In genomic region chr3:165196577-165197561, GRCh38 we compare ENCODE assay signal across 8 cellular contexts. TPM values are rescaled to one million over a fixed set of nuclear protein-coding genes. Genes with fewer than 3 reads are reported as not detected.
DNase-seq lines count a peak whose midpoint lies in the region; ATAC-seq, FAIRE-seq and TF ChIP-seq lines count a peak whose summit lies in the region.
"Had no signal": no experiment of that assay in that cellular context is flagged by ENCODE, and none has a peak within 500 bp of the region (broad histone marks: within the 10 kb centered on the region; RNA-seq: fewer than 3 reads in every experiment).

No MANE protein-coding gene starts in this region.

- TF ChIP-seq CTCF in left ventricle myocardium inferior (IDR thresholded peaks at IDR 0.05; ENCODE audit: borderline replicate concordance) (no peak), D721Med (IDR thresholded peaks at IDR 0.05; ENCODE audit: insufficient read depth, missing control alignments) (no peak)

- peak overlapping the region; percentile 59 for H3K9ac ChIP-seq in SK-N-MC (ENCODE audit: insufficient read length)
- H3K9ac ChIP-seq: KMS-11 had no signal

- DNase-seq in HEK293T (ENCODE audit: extremely low spot score) (peak; percentile 18), SK-N-MC (ENCODE audit: low read depth, low spot score) (no peak), left ventricle myocardium inferior (no peak), sciatic nerve (ENCODE audit: low spot score) (no peak), erythroblast (lab: John Stamatoyannopoulos, UW) (no peak), D721Med (ENCODE audit: insufficient read length, low spot score) (no peak)

- FAIRE-seq in D721Med (lab: Jason Lieb, UNC): no peak

- H3K36me3 ChIP-seq in SK-N-MC (ENCODE audit: insufficient read depth, low read length) (no peaks in the 10 kb centered on the region), left ventricle myocardium inferior (no peaks in the 10 kb centered on the region)

- no peak overlapping the region for H3K27ac ChIP-seq in SK-N-MC
- H3K27ac ChIP-seq in left ventricle myocardium inferior (replicated peaks): no peak overlapping the region
- H3K27ac ChIP-seq: KMS-11 had no signal

- H3K4me3 ChIP-seq in SK-N-MC: peak overlapping the region; percentile 85
- H3K4me3 ChIP-seq in left ventricle myocardium inferior: peak overlapping the region; percentile 64

- TF ChIP-seq POLR2A in erythroblast (IDR thresholded peaks at IDR 0.05; ENCODE audit: low read length): no peak

- CTCF ChIA-PET in HEK293T (lab: Yijun Ruan, JAX): no interaction called here

- ATAC-seq in sciatic nerve: peak; percentile 33
- ATAC-seq in GM18870 (IDR thresholded peaks at IDR 0.05; ENCODE audit: unreplicated experiment): no peak

- peaks cover 40% of the 10 kb centered on the region for H3K4me1 ChIP-seq in left ventricle myocardium inferior

- H3K9me3 ChIP-seq in SK-N-MC (ENCODE audit: low read depth, low read length) (no peaks in the 10 kb centered on the region), left ventricle myocardium inferior (replicated peaks) (no peaks in the 10 kb centered on the region)

- H3K27me3 ChIP-seq in left ventricle myocardium inferior (ENCODE audit: low read depth): peaks cover 99% of the 10 kb centered on the region

- POLR2A ChIA-PET in HEK293T (lab: Yijun Ruan, JAX): no interaction called here

- intact Hi-C loops in left ventricle myocardium inferior (cut with micrococcal nuclease): no loop called here
- intact Hi-C loops in sciatic nerve (cut with DNase I): no loop called here

TF ChIP-seq in HEK293T, 16 proteins besides CTCF, POLR2A, EP300 and RAD21:
- TF ChIP-seq ZNF384 (IDR thresholded peaks at IDR 0.05): no peak
- TF ChIP-seq PKNOX1 (IDR thresholded peaks at IDR 0.05): no peak
- no peak for TF ChIP-seq FOXK2 (IDR thresholded peaks at IDR 0.05)
- no peak for TF ChIP-seq BHLHE40 (IDR thresholded peaks at IDR 0.05; ENCODE audit: borderline replicate concordance)
- no peak for TF ChIP-seq HDGF (IDR thresholded peaks at IDR 0.05; ENCODE audit: borderline replicate concordance)
- no peak for TF ChIP-seq SUZ12 (IDR thresholded peaks at IDR 0.05)
- no peak for TF ChIP-seq NFRKB (IDR thresholded peaks at IDR 0.05)
- no peak for TF ChIP-seq FOXM1 (IDR thresholded peaks at IDR 0.05; ENCODE audit: borderline replicate concordance)
- no peak for TF ChIP-seq L3MBTL2 (conservative IDR thresholded peaks at IDR 0.05)
- TF ChIP-seq SP1 (IDR thresholded peaks at IDR 0.05): no peak
- TF ChIP-seq FOXA1 (IDR thresholded peaks at IDR 0.05): no peak
- no peak for TF ChIP-seq CTBP1 (IDR thresholded peaks at IDR 0.05; ENCODE audit: borderline replicate concordance)

RNA-seq across cellular contexts. Expression of gene SLITRK3, which starts 0.7 kb away (rescaled TPM):
- not detected for total RNA-seq in left ventricle myocardium inferior
- total RNA-seq in sciatic nerve: not detected
